In genomic region chr16:69727916-69728270, GRCh38 we compare ENCODE assay signal across 10 cellular contexts. TPM values are rescaled to one million over a fixed set of nuclear protein-coding genes. Genes with fewer than 3 reads are reported as not detected.
DNase-seq lines count a peak whose midpoint lies in the region; ATAC-seq and TF ChIP-seq lines count a peak whose summit lies in the region.
"Had no signal": no experiment of that assay in that cellular context is flagged by ENCODE, and none has a peak within 500 bp of the region (broad histone marks: within the 10 kb centered on the region; RNA-seq: fewer than 3 reads in every experiment).

No MANE protein-coding gene starts in this region.

- H3K4me3 ChIP-seq in NT2/D1 (ENCODE audit: insufficient read length, low read depth): peak overlapping the region; percentile 66
- peak overlapping the region in 2 of 4 donors; percentile 59 to 74 for H3K4me3 ChIP-seq in esophagus squamous epithelium
- peak overlapping the region; percentile 62 for H3K4me3 ChIP-seq in smooth muscle cell

- intact Hi-C loops in esophagus squamous epithelium (cut with DNase I): no loop called here

- no peaks in the 10 kb centered on the region for H3F3A ChIP-seq in smooth muscle cell (ENCODE audit: low read depth)

- TF ChIP-seq CTCF in esophagus squamous epithelium (IDR thresholded peaks at IDR 0.05) (no peak), smooth muscle cell (IDR thresholded peaks at IDR 0.05; ENCODE audit: borderline replicate concordance, insufficient read depth, poor library complexity, severe bottlenecking) (no peak), GM13977 (IDR thresholded peaks at IDR 0.05; ENCODE audit: extremely low read depth, insufficient read depth, missing control alignments) (no peak)

- no peaks in the 10 kb centered on the region for H4K20me1 ChIP-seq in smooth muscle cell (ENCODE audit: low read depth)

- TF ChIP-seq POLR2A in esophagus squamous epithelium (IDR thresholded peaks at IDR 0.05): no peak

- no peaks in the 10 kb centered on the region for H3K9me3 ChIP-seq in NT2/D1 (ENCODE audit: insufficient read depth, low read length)
- no peaks in the 10 kb centered on the region for H3K9me3 ChIP-seq in esophagus squamous epithelium
- H3K9me3 ChIP-seq in smooth muscle cell (replicated peaks; ENCODE audit: low read depth): no peaks in the 10 kb centered on the region

- H3K36me3 ChIP-seq in NT2/D1 (ENCODE audit: insufficient read depth, insufficient read length, low read length) (peaks cover 16% of the 10 kb centered on the region), esophagus squamous epithelium (no peaks in the 10 kb centered on the region), smooth muscle cell (ENCODE audit: low read depth) (no peaks in the 10 kb centered on the region)

- no peak overlapping the region for H2AFZ ChIP-seq in smooth muscle cell (ENCODE audit: low read depth)

- no peak for ATAC-seq in HG03354 (IDR thresholded peaks at IDR 0.05; ENCODE audit: poor library complexity, severe bottlenecking, unreplicated experiment)

- peak overlapping the region; percentile 86 for H3K4me2 ChIP-seq in smooth muscle cell

- in situ Hi-C loops in GM13977 (cut with MboI; ENCODE audit: low pct_unique_long_range_greater_than_20kb, low sequenced_read_pairs, unreplicated experiment): no loop called here

- WGBS in esophagus squamous epithelium, 2 donors: 89 to 95% methylated on average over 5 of the region's 5 CpGs
- 74% methylated on average over 5 of the region's 5 CpGs for WGBS in smooth muscle cell (ENCODE audit: low lambda C conversion rate)

- DNase-seq in NCI-H2107 treated with DMSO at 0.1 percent for 48 hours (lab: John Stamatoyannopoulos, UW; ENCODE audit: unreplicated experiment) (peak; percentile 32), NCI-H2107 (lab: John Stamatoyannopoulos, UW) (no peak), NT2/D1 (ENCODE audit: low read depth, low spot score) (no peak), esophagus squamous epithelium (lab: John Stamatoyannopoulos, UW) (no peak), smooth muscle cell (lab: John Stamatoyannopoulos, UW; ENCODE audit: unreplicated experiment) (no peak), ureter (ENCODE audit: low spot score) (no peak), GM13977 (ENCODE audit: low spot score) (no peak)
- DNase-seq: activated CD4-positive, alpha-beta T cell treated with anti-CD3 and anti-CD28 coated beads, Interleukin-2, amount 50 U/mL, for 1 hour; Kasumi-1 had no signal

- H3K27me3 ChIP-seq in NT2/D1 (ENCODE audit: insufficient read depth, insufficient read length) (no peaks in the 10 kb centered on the region), esophagus squamous epithelium (no peaks in the 10 kb centered on the region), smooth muscle cell (ENCODE audit: low read depth) (no peaks in the 10 kb centered on the region)

- H3K4me1 ChIP-seq in NT2/D1 (ENCODE audit: insufficient read depth, insufficient read length) (peaks cover 2% of the 10 kb centered on the region), esophagus squamous epithelium (peaks cover 14 to 49% (median 26%) of the 10 kb centered on the region in 3 donors), smooth muscle cell (ENCODE audit: low read depth) (peaks cover 10% of the 10 kb centered on the region)

- peak overlapping the region; percentile 90 for H3K9ac ChIP-seq in NT2/D1 (ENCODE audit: insufficient read length, low read depth)
- H3K9ac ChIP-seq in smooth muscle cell (ENCODE audit: low read depth): peak overlapping the region; percentile 71

- peaks cover 10% of the 10 kb centered on the region for H3K79me2 ChIP-seq in smooth muscle cell (ENCODE audit: low read depth)

- H3K27ac ChIP-seq in esophagus squamous epithelium (peak overlapping the region; percentile 86 to 94 (median 90)), smooth muscle cell (ENCODE audit: low read depth) (peak overlapping the region; percentile 88)

RNA-seq across cellular contexts. Expression of gene NQO1, which starts 1.5 kb away (rescaled TPM):
- 100 to 1,000 TPM; 152 to 442 (median 247) TPM for total RNA-seq in esophagus squamous epithelium
- total RNA-seq in smooth muscle cell: 109 and 121 TPM in 2 replicates
- polyA plus RNA-seq in smooth muscle cell: 129 and 175 TPM in 2 replicates
- 31.3 TPM for total RNA-seq in ureter

RNA-seq across cellular contexts. Expression of gene NOB1, which starts 26.8 kb away (rescaled TPM):
- 10 to 100 TPM; 34.4 to 55.1 (median 45.2) TPM for total RNA-seq in esophagus squamous epithelium
- 12.7 and 24.2 TPM in 2 replicates for total RNA-seq in smooth muscle cell
- 20.6 and 22.7 TPM in 2 replicates for polyA plus RNA-seq in smooth muscle cell
- 60.6 TPM for total RNA-seq in ureter

RNA-seq across cellular contexts. Expression of gene WWP2, which starts 34.2 kb away (rescaled TPM):
- total RNA-seq in esophagus squamous epithelium (10 to 100 TPM; 23.4 to 32.8 (median 29.6) TPM), smooth muscle cell (7.8 and 17.1 TPM in 2 replicates), ureter (97.8 TPM)
- 9.0 and 12.9 TPM in 2 replicates for polyA plus RNA-seq in smooth muscle cell
